Comparison of ENCODE assay signal across 8 cellular contexts in the genomic region with DNA sequence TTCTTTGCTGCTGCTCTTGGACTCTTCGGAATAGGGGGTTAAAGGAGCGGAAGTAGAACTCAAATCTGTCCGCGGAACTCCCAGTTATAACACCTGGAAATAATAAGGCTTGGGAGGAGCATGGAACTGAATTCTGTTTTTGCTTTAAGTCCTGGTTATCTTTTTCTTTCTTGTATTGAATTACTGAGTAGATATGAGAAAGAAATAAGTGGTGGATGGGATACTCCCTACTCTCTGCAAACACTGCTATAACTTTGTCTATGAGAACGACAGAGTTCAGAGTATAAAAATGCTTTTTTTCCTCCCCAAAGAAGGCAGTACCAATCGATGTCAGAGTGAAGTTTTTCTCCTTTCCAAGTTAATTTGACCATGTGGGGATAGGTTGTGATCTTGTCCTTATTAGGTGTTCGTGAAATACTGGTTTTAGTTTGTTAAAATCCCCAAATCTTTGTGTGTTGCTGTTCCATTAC. TPM values are rescaled to one million over a fixed set of nuclear protein-coding genes. Genes with fewer than 3 reads are reported as not detected.
DNase-seq lines count a peak whose midpoint lies in the region; ATAC-seq, FAIRE-seq and TF ChIP-seq lines count a peak whose summit lies in the region.

No MANE protein-coding gene starts in this region.

- no peaks in the 10 kb centered on the region for H3K36me3 ChIP-seq in mucosa of descending colon (ENCODE audit: low read depth)

- no peak for FAIRE-seq in GM12891 (lab: Jason Lieb, UNC)

- DNase-seq in AG04449 (ENCODE audit: low read depth, low spot score) (no peak), GM12891 (ENCODE audit: insufficient read length, low spot score) (no peak), RPMI8226 (peak; percentile 31), dermis blood vessel endothelial cell (peak; percentile 60), mucosa of descending colon (peak in 1 of 3 donors; percentile 33), occipital lobe (lab: John Stamatoyannopoulos, UW) (no peak), NK-92 (lab: John Stamatoyannopoulos, UW; ENCODE audit: unreplicated experiment) (no peak)

- intact Hi-C loops in mucosa of descending colon (cut with DNase I, micrococcal nuclease) = no loop called here

- H3K4me3 ChIP-seq in AG04449 (ENCODE audit: low read depth, low read length) = peak overlapping the region; percentile 96
- peak overlapping the region; percentile 99 for H3K4me3 ChIP-seq in mucosa of descending colon

- no peaks in the 10 kb centered on the region for H3K9me3 ChIP-seq in mucosa of descending colon

- ATAC-seq in mucosa of descending colon = no peak
- ATAC-seq in GM19324 (IDR thresholded peaks at IDR 0.05; ENCODE audit: low FRiP score, unreplicated experiment) = no peak

- no peak for TF ChIP-seq CTCF in AG04449 (IDR thresholded peaks at IDR 0.05; ENCODE audit: insufficient read depth, low read length, missing control alignments)
- no peak for TF ChIP-seq CTCF in mucosa of descending colon (IDR thresholded peaks at IDR 0.05)

- POLR2A ChIA-PET in AG04449 (lab: Yijun Ruan, JAX) = no interaction called here

- no peak for TF ChIP-seq POLR2A in GM12891 (IDR thresholded peaks at IDR 0.05; ENCODE audit: low read depth, low read length)

- peaks cover 28% of the 10 kb centered on the region for H3K4me1 ChIP-seq in mucosa of descending colon (ENCODE audit: low read depth)

- CTCF ChIA-PET in AG04449 (lab: Yijun Ruan, JAX) = no interaction called here

TF ChIP-seq in GM12891, 5 proteins besides CTCF, POLR2A, EP300 and RAD21:
- no peak for TF ChIP-seq PAX5 (IDR thresholded peaks at IDR 0.05; ENCODE audit: insufficient read depth, low read length, severe bottlenecking)
- TF ChIP-seq SPI1 (IDR thresholded peaks at IDR 0.05; ENCODE audit: low read depth, low read length) = peak; percentile 33; the same call in 1 of the 2 replicates
- no peak for TF ChIP-seq POU2F2 (IDR thresholded peaks at IDR 0.05; ENCODE audit: low read depth, low read length)
- TF ChIP-seq TAF1 (IDR thresholded peaks at IDR 0.05; ENCODE audit: low read depth, low read length) = no peak
- no peak for TF ChIP-seq POLR2AphosphoS5 (IDR thresholded peaks at IDR 0.05; ENCODE audit: low read depth, low read length)

RNA-seq across cellular contexts. Expression of a gene that starts 1.2 kb away (rescaled TPM):
- 13.3 TPM for polyA plus RNA-seq in GM12891 (2012; ENCODE audit: low read depth, missing spikeins)
- total RNA-seq in dermis blood vessel endothelial cell (34.2 and 35.8 TPM in 2 replicates), mucosa of descending colon (10 to 100 TPM; 15.8 to 22.4 (median 20.2) TPM), occipital lobe (33.4 TPM)

Comparison
In these comparisons a context has a peak if more than half of its experiments do, and no peak if none do; other contexts are left out.
1. DNase-seq: peak in RPMI8226 (single experiment) and dermis blood vessel endothelial cell (single experiment); none in AG04449 (single experiment), GM12891 (single experiment), occipital lobe (single experiment) and NK-92 (single experiment).